In genomic region chr19:2519482-2519881, GRCh38 we compare ENCODE assay signal across 1 cellular context.
TF ChIP-seq lines count a peak whose summit lies in the region.

No MANE protein-coding gene starts in this region.

TF ChIP-seq in IMR-90, 13 proteins besides CTCF, POLR2A, EP300 and RAD21 (continued from another document):
- TF ChIP-seq NFE2L2 (IDR thresholded peaks at IDR 0.05; ENCODE audit: low read depth, low read length), result no peak
- no peak for TF ChIP-seq ELK1 (IDR thresholded peaks at IDR 0.05; ENCODE audit: borderline replicate concordance, low read depth, low read length)
- no peak for TF ChIP-seq CHD1 (IDR thresholded peaks at IDR 0.05; ENCODE audit: low read depth, low read length)
- no peak for TF ChIP-seq MAZ (IDR thresholded peaks at IDR 0.05; ENCODE audit: borderline replicate concordance, low read depth, low read length)
- TF ChIP-seq USF2 (IDR thresholded peaks at IDR 0.05; ENCODE audit: low read depth, low read length), result no peak
